Comparison of ENCODE assay signal across 18 cellular contexts in the genomic region with DNA sequence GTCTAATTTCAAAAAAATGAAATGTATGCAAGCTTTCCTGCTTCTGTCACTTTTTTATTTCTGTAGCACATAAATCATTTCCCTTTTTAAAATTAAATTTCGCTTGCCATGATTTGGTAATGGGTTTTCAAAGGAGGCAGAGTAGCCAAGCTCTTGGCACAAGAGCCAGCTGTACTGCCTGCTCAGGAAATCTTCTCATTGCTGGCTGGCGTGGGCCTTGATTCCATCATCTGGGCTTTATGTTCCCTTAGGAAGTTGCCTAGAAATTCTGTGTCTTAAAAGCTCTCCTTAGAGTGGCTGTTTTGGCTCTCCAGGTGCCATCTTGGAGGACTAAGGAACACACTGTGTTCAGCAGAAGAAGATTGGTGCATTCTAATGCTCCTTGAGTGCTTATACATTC.
DNase-seq lines count a peak whose midpoint lies in the region; ATAC-seq and TF ChIP-seq lines count a peak whose summit lies in the region.
"Had no signal": no experiment of that assay in that cellular context is flagged by ENCODE, and none has a peak within 500 bp of the region (broad histone marks: within the 10 kb centered on the region; RNA-seq: fewer than 3 reads in every experiment).

No MANE protein-coding gene starts in this region.

- no peaks in the 10 kb centered on the region for H3K36me3 ChIP-seq in tibial artery
- peaks cover 0 to 3% (median 0%) of the 10 kb centered on the region in 4 donors for H3K36me3 ChIP-seq in esophagus muscularis mucosa

- peaks cover 56% of the 10 kb centered on the region for H3K4me1 Mint-ChIP-seq in activated T-cell treated with anti-CD3 and anti-CD28 coated beads, Interleukin-2, amount 50 U/mL, for 72 hours (ENCODE audit: low read depth)
- H3K4me1 Mint-ChIP-seq in IgD-negative memory B cell = peaks cover 55 to 75% (median 74%) of the 10 kb centered on the region in 3 donors
- H3K4me1 Mint-ChIP-seq in memory B cell = peaks cover 65% of the 10 kb centered on the region

- peak overlapping the region; percentile 64 for H3K27ac Mint-ChIP-seq in activated T-cell treated with anti-CD3 and anti-CD28 coated beads, Interleukin-2, amount 50 U/mL, for 72 hours
- H3K27ac Mint-ChIP-seq in IgD-negative memory B cell (peak overlapping the region; percentile 68 to 92 (median 87)), memory B cell (peak overlapping the region; percentile 99)
- H3K27ac Mint-ChIP-seq: CD4-positive, alpha-beta T cell had no signal

- peak overlapping the region; percentile 43 to 57 for H3K27ac ChIP-seq in tibial artery
- H3K27ac ChIP-seq in esophagus muscularis mucosa (replicated peaks in 1 of 4) = no peak overlapping the region
- H3K27ac ChIP-seq: A549, HL-60 had no signal

- TF ChIP-seq CTCF in tibial artery (IDR thresholded peaks at IDR 0.05) = no peak
- no peak for TF ChIP-seq CTCF in esophagus muscularis mucosa (IDR thresholded peaks at IDR 0.05)

- H3K27me3 Mint-ChIP-seq in activated T-cell treated with anti-CD3 and anti-CD28 coated beads, Interleukin-2, amount 50 U/mL, for 72 hours (ENCODE audit: low read depth) = no peaks in the 10 kb centered on the region
- H3K27me3 Mint-ChIP-seq in IgD-negative memory B cell (no peaks in the 10 kb centered on the region), memory B cell (no peaks in the 10 kb centered on the region)
- H3K27me3 Mint-ChIP-seq: CD4-positive, alpha-beta T cell had no signal

- H3K9me3 Mint-ChIP-seq in activated T-cell treated with anti-CD3 and anti-CD28 coated beads, Interleukin-2, amount 50 U/mL, for 72 hours = peaks cover 0 to 2% of the 10 kb centered on the region in 2 donors
- no peaks in the 10 kb centered on the region for H3K9me3 Mint-ChIP-seq in IgD-negative memory B cell
- no peaks in the 10 kb centered on the region for H3K9me3 Mint-ChIP-seq in memory B cell
- H3K9me3 Mint-ChIP-seq: CD4-positive, alpha-beta T cell had no signal

- H3K9me3 ChIP-seq in tibial artery (no peaks in the 10 kb centered on the region), esophagus muscularis mucosa (no peaks in the 10 kb centered on the region)
- H3K9me3 ChIP-seq: A549 had no signal

- H3K27me3 ChIP-seq in tibial artery (no peaks in the 10 kb centered on the region), esophagus muscularis mucosa (no peaks in the 10 kb centered on the region)

- H3K4me1 ChIP-seq in tibial artery (peaks cover 0 to 58% (median 35%) of the 10 kb centered on the region in 4 donors), esophagus muscularis mucosa (peaks cover 30 to 32% (median 31%) of the 10 kb centered on the region in 4 donors)
- H3K4me1 ChIP-seq: A549 had no signal

- peaks cover 20 to 65% of the 10 kb centered on the region in 2 donors for H3K36me3 Mint-ChIP-seq in activated T-cell treated with anti-CD3 and anti-CD28 coated beads, Interleukin-2, amount 50 U/mL, for 72 hours (ENCODE audit: insufficient read depth in 2 of 2)
- peaks cover 27% of the 10 kb centered on the region for H3K36me3 Mint-ChIP-seq in IgD-negative memory B cell
- H3K36me3 Mint-ChIP-seq in memory B cell = peaks cover 55% of the 10 kb centered on the region

- no peak for TF ChIP-seq EP300 in esophagus muscularis mucosa (IDR thresholded peaks at IDR 0.05)

- intact Hi-C loops in tibial artery (cut with DNase I; ENCODE audit: low total_unique reads) = no loop called here
- intact Hi-C loops in esophagus muscularis mucosa (cut with DNase I) = no loop called here

- H3K4me3 ChIP-seq in tibial artery (no peak overlapping the region), esophagus muscularis mucosa (no peak overlapping the region)
- H3K4me3 ChIP-seq: A549, K562 had no signal

- no peak for TF ChIP-seq POLR2A in esophagus muscularis mucosa (IDR thresholded peaks at IDR 0.05; ENCODE audit: low read depth)

- DNase-seq in activated T-cell treated with anti-CD3 and anti-CD28 coated beads, Interleukin-2, amount 50 U/mL, for 72 hours = no peak
- DNase-seq in activated T-cell treated with anti-CD3 and anti-CD28 coated beads for 4 hours = no peak
- no peak for DNase-seq in memory B cell (ENCODE audit: low spot score in 2 of 2)
- DNase-seq in tibial artery = no peak
- no peak for DNase-seq in esophagus muscularis mucosa (ENCODE audit: extremely low spot score)
- DNase-seq in NCI-H2107 treated with DMSO at 0.1 percent for 48 hours (lab: John Stamatoyannopoulos, UW; ENCODE audit: unreplicated experiment) = no peak
- DNase-seq: CD4-positive, alpha-beta T cell; DMS79; GOT3; NCI-H1048; NCI-H345; NCI-H526 treated with DMSO at 0.1 percent for 48 hours; NK-92 treated with Interleukin-12 subunit alpha and Interleukin-12 subunit beta, amount 100 ng/mL, for 24 hours; PC-3 had no signal

- no peak for ATAC-seq in activated T-cell treated with anti-CD3 and anti-CD28 coated beads, Interleukin-2, amount 50 U/mL, for 72 hours (replicated peaks in 1 of 2)
- no peak for ATAC-seq in memory B cell (ENCODE audit: low read depth)
- ATAC-seq: A549, K562, PC-3 had no signal

- H3K4me3 Mint-ChIP-seq in activated T-cell treated with anti-CD3 and anti-CD28 coated beads, Interleukin-2, amount 50 U/mL, for 72 hours = no peak overlapping the region
- H3K4me3 Mint-ChIP-seq in IgD-negative memory B cell = no peak overlapping the region
- no peak overlapping the region for H3K4me3 Mint-ChIP-seq in memory B cell
- H3K4me3 Mint-ChIP-seq: CD4-positive, alpha-beta T cell had no signal

- WGBS in esophagus muscularis mucosa = 76% methylated on average over 2 of the region's 2 CpGs

Comparison
In these comparisons a context has a peak if more than half of its experiments do, and no peak if none do; other contexts are left out.
1. H3K27ac ChIP-seq: peak in tibial artery (2 of 2); none in esophagus muscularis mucosa (0 of 4).
2. Peak in every context shown above with its lines, with median percentiles within 50 percentile points of each other: H3K27ac Mint-ChIP-seq.